Comparison of ENCODE assay signal across 11 cellular contexts in genomic region chr19:38290631-38291147, GRCh38. TPM values are rescaled to one million over a fixed set of nuclear protein-coding genes. Genes with fewer than 3 reads are reported as not detected.
A peak's percentile ranks its signal among the peaks of the same experiment; 100 is the strongest.
DNase-seq lines count a peak whose midpoint lies in the region; ATAC-seq and TF ChIP-seq lines count a peak whose summit lies in the region.
"Had no signal": no experiment of that assay in that cellular context is flagged by ENCODE, and none has a peak within 500 bp of the region (broad histone marks: within the 10 kb centered on the region; RNA-seq: fewer than 3 reads in every experiment).

No MANE protein-coding gene starts in this region.

- no peaks in the 10 kb centered on the region for H3K36me3 ChIP-seq in BJ (ENCODE audit: control insufficient read depth, insufficient read depth, low read length)
- peaks cover 39% of the 10 kb centered on the region for H3K36me3 ChIP-seq in PC-9 (ENCODE audit: low read depth)
- H3K36me3 ChIP-seq in osteoblast (ENCODE audit: insufficient read depth, low read length) = no peaks in the 10 kb centered on the region

- H3K27ac ChIP-seq in PC-9 = peak overlapping the region; percentile 75
- H3K27ac ChIP-seq in epithelial cell of prostate = peak overlapping the region; percentile 99
- H3K27ac ChIP-seq in osteoblast (ENCODE audit: low read depth, low read length) = peak overlapping the region; percentile 78

- H3K4me2 ChIP-seq in PC-9 (peak overlapping the region; percentile 60), osteoblast (ENCODE audit: insufficient read depth, low read length) (peak overlapping the region; percentile 29)

- peaks cover 84% of the 10 kb centered on the region for H3F3A ChIP-seq in PC-9 (ENCODE audit: insufficient read depth, low read depth)

- H3K27me3 ChIP-seq in BJ (ENCODE audit: control insufficient read depth, insufficient read depth, low read length) (no peaks in the 10 kb centered on the region), PC-9 (ENCODE audit: insufficient read depth, low read depth) (no peaks in the 10 kb centered on the region), osteoblast (ENCODE audit: insufficient read depth, low read length) (no peaks in the 10 kb centered on the region)

- POLR2A ChIA-PET in BJ (lab: Charles Lee) (interaction anchor here (0.6 to 0.7 kb wide), 2 partner anchors 20 to 74 kb away, joined by 3 to 4 read pairs; no protein-coding TSS in a partner anchor), PC-9 (lab: Charles Lee; ENCODE audit: unreplicated experiment) (interaction anchor here (0.5 to 1.2 kb wide), 6 partner anchors 12 to 27 kb away, joined by 3 to 4 read pairs (median 3); partner anchors contain the start of genes C19orf33 and SPINT2)

- H3K9me2 ChIP-seq in PC-9 (ENCODE audit: insufficient read depth) = no peaks in the 10 kb centered on the region

- H3K9me3 ChIP-seq in PC-9 (ENCODE audit: insufficient read depth, low read depth) (no peaks in the 10 kb centered on the region), osteoblast (ENCODE audit: low read depth, low read length) (no peaks in the 10 kb centered on the region)

- BruUV-seq in PC-9 (replicated peaks; lab: Mats Ljungman, UMichigan) = no TSS peak

- H3K79me2 ChIP-seq in PC-9 (ENCODE audit: low read depth) (peaks cover 65% of the 10 kb centered on the region), osteoblast (ENCODE audit: insufficient read depth, low read length) (no peaks in the 10 kb centered on the region)

- intact Hi-C loops in PC-9 (cut with micrococcal nuclease; ENCODE audit: unreplicated experiment) = loop anchor here (1.0 to 2.0 kb wide), 4 partner anchors 13 to 44 kb away; partner anchors contain the start of genes C19orf33, CATSPERG and SPINT2

- DNase-seq in BJ (ENCODE audit: low read depth) = peak; percentile 87
- peak; percentile 90 to 91 for DNase-seq in PC-9
- DNase-seq in epithelial cell of prostate (ENCODE audit: low read depth, low spot score) = peak; percentile 81
- peak; percentile 98 for DNase-seq in osteoblast (ENCODE audit: insufficient read length, low spot score, missing footprints)
- no peak for DNase-seq in activated CD8-positive, alpha-beta memory T cell treated with anti-CD3 and anti-CD28 coated beads, Interleukin-2, amount 50 U/mL, for 4 hours
- DNase-seq in GM20000 (ENCODE audit: low spot score) = no peak
- no peak for DNase-seq in SKM-1 (lab: John Stamatoyannopoulos, UW; ENCODE audit: unreplicated experiment)
- DNase-seq: DMS79, NCI-H446 had no signal

- H3K4me3 ChIP-seq in BJ (ENCODE audit: low read depth, low read length) (no peak overlapping the region), PC-9 (no peak overlapping the region; the same call in 1 of the 2 replicates), osteoblast (ENCODE audit: insufficient read depth, low read length) (no peak overlapping the region)

- CTCF ChIA-PET in BJ (lab: Yijun Ruan, JAX) = interaction anchor here (1.0 to 2.6 kb wide), 6 partner anchors 23 to 47 kb away, joined by 3 to 7 read pairs (median 4); partner anchors contain the start of genes CATSPERG and PPP1R14A
- CTCF ChIA-PET in PC-9 (lab: Charles Lee) = interaction anchor here (0.9 to 1.3 kb wide), 2 partner anchors 27 to 47 kb away, joined by 3 to 5 read pairs; partner anchors contain the start of gene SPINT2

- no peak for TF ChIP-seq CTCF in BJ (IDR thresholded peaks at IDR 0.05; ENCODE audit: insufficient read depth, low read depth, low read length)
- TF ChIP-seq CTCF in PC-9 (conservative IDR thresholded peaks at IDR 0.05) = no peak
- no peak for TF ChIP-seq CTCF in osteoblast (IDR thresholded peaks at IDR 0.05; ENCODE audit: extremely low read depth, low read depth, low read length)
- TF ChIP-seq CTCF in GM20000 (IDR thresholded peaks at IDR 0.05; ENCODE audit: extremely low read depth, missing control alignments) = no peak

- no peak overlapping the region for H2AFZ ChIP-seq in PC-9
- peak overlapping the region; percentile 84 for H2AFZ ChIP-seq in osteoblast (ENCODE audit: low read length)

- peaks cover 44% of the 10 kb centered on the region for H3K4me1 ChIP-seq in PC-9 (replicated peaks; ENCODE audit: insufficient read depth)
- peaks cover 17% of the 10 kb centered on the region for H3K4me1 ChIP-seq in osteoblast (ENCODE audit: insufficient read depth, low read length)

- no peak for ATAC-seq in GM19395 (IDR thresholded peaks at IDR 0.05; ENCODE audit: unreplicated experiment)

- H4K20me1 ChIP-seq in PC-9 (ENCODE audit: insufficient read depth) = peaks cover 67% of the 10 kb centered on the region
- H4K20me1 ChIP-seq in osteoblast (ENCODE audit: insufficient read depth, low read length) = no peaks in the 10 kb centered on the region

RNA-seq across cellular contexts. Expression of gene C19orf33, which starts 13.4 kb away (rescaled TPM):
- 0.28 and 0.88 TPM in 2 replicates for polyA plus RNA-seq in BJ (2011; rRNA removed)
- polyA minus RNA-seq in BJ (2011; rRNA and poly(A)+ RNA removed) = not detected in 2 replicates
- total RNA-seq in PC-9 (2021) (100 and 150 TPM in 2 replicates), osteoblast (not detected in 2 replicates)
- total RNA-seq: skeletal muscle tissue had no signal

RNA-seq across cellular contexts. Expression of gene YIF1B, which starts 25.1 kb away (rescaled TPM):
- 126 and 211 TPM in 2 replicates for polyA plus RNA-seq in BJ (2011; rRNA removed)
- polyA minus RNA-seq in BJ (2011; rRNA and poly(A)+ RNA removed) = 64.5 and 115 TPM in 2 replicates
- total RNA-seq in PC-9 (2021) (33.6 and 39.8 TPM in 2 replicates), osteoblast (55.0 and 58.9 TPM in 2 replicates)

RNA-seq across cellular contexts. Expression of gene SPINT2, which starts 26.3 kb away (rescaled TPM):
- polyA plus RNA-seq in BJ (2011; rRNA removed) = 33.2 and 45.5 TPM in 2 replicates
- 5.2 and 13.1 TPM in 2 replicates for polyA minus RNA-seq in BJ (2011; rRNA and poly(A)+ RNA removed)
- total RNA-seq in PC-9 (2021) = 1,019 and 1,161 TPM in 2 replicates
- 1.8 and 2.2 TPM in 2 replicates for total RNA-seq in osteoblast

RNA-seq across cellular contexts. Expression of gene KCNK6, which starts 29.0 kb away (rescaled TPM):
- polyA plus RNA-seq in BJ (2011; rRNA removed) = 15.6 and 16.5 TPM in 2 replicates
- polyA minus RNA-seq in BJ (2011; rRNA and poly(A)+ RNA removed) = 6.2 and 8.6 TPM in 2 replicates
- total RNA-seq in PC-9 (2021) (6.1 and 9.3 TPM in 2 replicates), osteoblast (5.4 and 6.5 TPM in 2 replicates)

RNA-seq across cellular contexts. Expression of gene PPP1R14A, which starts 34.5 kb away (rescaled TPM):
- 15.6 and 18.3 TPM in 2 replicates for polyA plus RNA-seq in BJ (2011; rRNA removed)
- polyA minus RNA-seq in BJ (2011; rRNA and poly(A)+ RNA removed) = 1.9 and 3.0 TPM in 2 replicates
- total RNA-seq in PC-9 (2021) (not detected in 2 replicates), osteoblast (0.72 and 1.2 TPM in 2 replicates)

Comparison
In these comparisons a context has a peak if more than half of its experiments do, and no peak if none do; other contexts are left out.
1. DNase-seq: peak in BJ (single experiment), PC-9 (2 of 2), epithelial cell of prostate (single experiment) and osteoblast (single experiment); none in activated CD8-positive, alpha-beta memory T cell treated with anti-CD3 and anti-CD28 coated beads, Interleukin-2, amount 50 U/mL, for 4 hours (single experiment), GM20000 (single experiment) and SKM-1 (single experiment).
2. RNA of gene C19orf33, which starts 13.4 kb away (total RNA-seq): 100 to 150 TPM in PC-9; not detected in osteoblast; every median in the first group is over 10 times any median in the second.
3. RNA of gene SPINT2, which starts 26.3 kb away (total RNA-seq): 1,019 to 1,161 TPM in PC-9; 1.8 to 2.2 TPM in osteoblast; every median in the first group is over 100 times any median in the second.
4. Peak in every context shown above with its lines, with median percentiles within 50 percentile points of each other: H3K27ac ChIP-seq.